1 cellular context compared by ENCODE assay signal in the genomic region with DNA sequence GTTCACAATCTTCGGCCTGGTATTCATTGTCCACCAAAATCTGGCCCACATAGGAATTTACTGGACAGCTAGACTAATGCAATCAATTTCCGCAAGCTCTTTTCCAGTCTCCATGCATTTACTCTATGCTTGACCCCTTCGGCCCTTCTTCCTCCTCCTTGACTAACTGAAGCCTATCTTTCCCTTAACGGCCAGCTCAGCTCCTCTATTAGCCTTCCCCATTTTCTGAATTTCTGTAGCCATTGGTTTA.
TF ChIP-seq lines count a peak whose summit lies in the region.

No MANE protein-coding gene starts in this region.

TF ChIP-seq in K562, 482 proteins besides CTCF, POLR2A, EP300 and RAD21 (continued from another document):
- TF ChIP-seq ZMIZ1 (IDR thresholded peaks at IDR 0.05; ENCODE audit: low read depth in 2 of 2, low read length in 2 of 2) (peak in 1 of 2 experiments; percentile 23; a peak in 1 of 4 replicates), TAF7 (tag; IDR thresholded peaks at IDR 0.05) (0 out of 2 replicates have a peak, but pooled peaks have one; percentile 1), SMAD4 (CRISPR knock-in tag; conservative IDR thresholded peaks at IDR 0.05) (0 out of 2 replicates have a peak, but pooled peaks have one; percentile 0), NELFE (IDR thresholded peaks at IDR 0.05; ENCODE audit: insufficient read depth, insufficient read length) (no peak), EHMT2 (IDR thresholded peaks at IDR 0.05) (0 out of 2 replicates have a peak, but pooled peaks have one; percentile 9), EGR1 (conservative IDR thresholded peaks at IDR 0.05) (no peak), MLLT1 (IDR thresholded peaks at IDR 0.05) (peak in 1 of 2 experiments; percentile 91; a peak in 2 of 4 replicates)
- TF ChIP-seq, protein P1, sequence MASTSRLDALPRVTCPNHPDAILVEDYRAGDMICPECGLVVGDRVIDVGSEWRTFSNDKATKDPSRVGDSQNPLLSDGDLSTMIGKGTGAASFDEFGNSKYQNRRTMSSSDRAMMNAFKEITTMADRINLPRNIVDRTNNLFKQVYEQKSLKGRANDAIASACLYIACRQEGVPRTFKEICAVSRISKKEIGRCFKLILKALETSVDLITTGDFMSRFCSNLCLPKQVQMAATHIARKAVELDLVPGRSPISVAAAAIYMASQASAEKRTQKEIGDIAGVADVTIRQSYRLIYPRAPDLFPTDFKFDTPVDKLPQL (IDR thresholded peaks at IDR 0.05; ENCODE audit: extremely low read depth, insufficient read length): no peak
